ENCODE assay signal across 8 cellular contexts in the genomic region with DNA sequence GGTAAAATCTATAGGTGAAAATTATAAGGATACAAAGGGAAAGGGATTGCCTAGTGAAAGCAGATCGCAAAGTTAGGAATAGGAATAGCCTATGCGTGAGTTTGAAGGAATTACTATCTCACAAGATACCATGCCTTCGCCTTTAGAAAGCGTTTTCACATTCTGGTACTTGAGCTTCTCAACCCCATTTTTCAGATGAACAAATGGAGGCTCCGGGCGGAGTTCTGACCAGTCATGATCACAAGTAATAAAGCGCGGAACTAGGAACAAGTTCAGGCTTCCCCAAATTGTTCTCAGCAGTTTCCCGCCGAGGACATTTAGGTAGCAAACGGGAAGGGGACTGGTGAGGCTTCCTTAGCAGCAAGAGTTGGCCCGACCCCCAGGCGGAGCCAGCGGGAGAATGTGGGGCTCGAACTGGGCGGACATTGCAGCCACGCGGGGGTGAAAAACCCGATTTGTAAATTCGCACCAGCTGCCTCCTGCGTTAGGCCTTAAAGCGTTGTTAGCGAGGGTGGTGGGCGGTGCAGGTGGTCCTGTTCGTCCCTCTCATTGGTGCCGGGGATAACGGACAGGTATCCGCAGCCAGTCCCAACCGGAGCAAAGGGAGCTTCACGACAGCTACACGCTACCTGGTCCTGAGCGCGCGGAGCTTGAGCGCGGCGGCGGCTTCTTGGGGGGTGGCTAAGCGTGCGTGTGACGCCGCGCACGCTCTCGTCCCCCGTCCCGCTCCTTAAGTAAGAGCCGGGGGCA. TPM values are rescaled to one million over a fixed set of nuclear protein-coding genes. Genes with fewer than 3 reads are reported as not detected.
A peak's percentile ranks its signal among the peaks of the same experiment; 100 is the strongest.
DNase-seq lines count a peak whose midpoint lies in the region; ATAC-seq and TF ChIP-seq lines count a peak whose summit lies in the region.

No MANE protein-coding gene starts in this region.

- H3K27me3 Mint-ChIP-seq in activated CD8-positive, alpha-beta T cell treated with anti-CD3 and anti-CD28 coated beads for 36 hours, result no peaks in the 10 kb centered on the region

- TF ChIP-seq CTCF in activated CD8-positive, alpha-beta T cell treated with anti-CD3 and anti-CD28 coated beads for 36 hours (IDR thresholded peaks at IDR 0.05), result no peak

- peak; percentile 80 for ATAC-seq in HG03064 (IDR thresholded peaks at IDR 0.05; ENCODE audit: low read depth, unreplicated experiment)
- peak; percentile 100 for ATAC-seq in activated CD8-positive, alpha-beta T cell treated with anti-CD3 and anti-CD28 coated beads for 36 hours

- peak overlapping the region; percentile 75 for H3K27ac Mint-ChIP-seq in activated CD8-positive, alpha-beta T cell treated with anti-CD3 and anti-CD28 coated beads for 36 hours

- H3K4me1 Mint-ChIP-seq in activated CD8-positive, alpha-beta T cell treated with anti-CD3 and anti-CD28 coated beads for 36 hours (ENCODE audit: low read depth), result peaks cover 12% of the 10 kb centered on the region

- CTCF ChIA-PET in activated CD8-positive, alpha-beta T cell treated with anti-CD3 and anti-CD28 coated beads for 36 hours (lab: Charles Lee), result interaction anchor here (0.6 to 3.3 kb wide), 17 partner anchors 9 to 151 kb away, joined by 3 to 23 read pairs (median 3); partner anchors contain the start of genes C1orf56, TMOD4, TNFAIP8L2 and ZNF687

- H3K9me3 Mint-ChIP-seq in activated CD8-positive, alpha-beta T cell treated with anti-CD3 and anti-CD28 coated beads for 36 hours, result no peaks in the 10 kb centered on the region

- H3K36me3 Mint-ChIP-seq in activated CD8-positive, alpha-beta T cell treated with anti-CD3 and anti-CD28 coated beads for 36 hours (ENCODE audit: low read depth), result no peaks in the 10 kb centered on the region

- peak overlapping the region; percentile 69 for H3K4me3 Mint-ChIP-seq in activated CD8-positive, alpha-beta T cell treated with anti-CD3 and anti-CD28 coated beads for 36 hours

- intact Hi-C loops in activated CD8-positive, alpha-beta T cell treated with anti-CD3 and anti-CD28 coated beads for 36 hours (cut with micrococcal nuclease), result no loop called here

- DNase-seq in EL (peak; percentile 78), medulla oblongata (ENCODE audit: extremely low spot score) (peak; percentile 83), SW 1271 (lab: John Stamatoyannopoulos, UW) (no peak)
- DNase-seq in activated CD8-positive, alpha-beta T cell treated with anti-CD3 and anti-CD28 coated beads for 36 hours, result peak; percentile 96
- peak; percentile 82 for DNase-seq in effector CD8-positive, alpha-beta T cell (lab: John Stamatoyannopoulos, UW)
- peak; percentile 24 to 60 (median 52) for DNase-seq in stimulated activated CD4-positive, alpha-beta T cell treated with anti-CD3 and anti-CD28 coated beads, TNF-alpha, amount 100 ng/mL, for 1 hour (ENCODE audit: low read depth in 3 of 3, low spot score in 1 of 3)
- no peak for DNase-seq in NK-92 treated with Interleukin-12 subunit alpha and Interleukin-12 subunit beta, amount 100 ng/mL, for 24 hours (lab: John Stamatoyannopoulos, UW)

- POLR2A ChIA-PET in activated CD8-positive, alpha-beta T cell treated with anti-CD3 and anti-CD28 coated beads for 36 hours (lab: Charles Lee), result interaction anchor here (0.7 to 3.0 kb wide), 18 partner anchors 9 to 157 kb away, joined by 3 to 14 read pairs (median 3); partner anchors contain the start of genes MINDY1, TNFAIP8L2, VPS72 and ZNF687

RNA-seq across cellular contexts. Expression of gene SEMA6C, which starts 15.4 kb away (rescaled TPM):
- 1 to 10 TPM; 3.4 to 3.7 TPM for total RNA-seq in activated CD8-positive, alpha-beta T cell treated with anti-CD3 and anti-CD28 coated beads for 36 hours

RNA-seq across cellular contexts. Expression of gene TNFAIP8L2, which starts 25.4 kb away (rescaled TPM):
- total RNA-seq in activated CD8-positive, alpha-beta T cell treated with anti-CD3 and anti-CD28 coated beads for 36 hours, result 10 to 100 TPM; 16.1 to 17.5 TPM

RNA-seq across cellular contexts. Expression of gene LYSMD1, which starts 34.7 kb away (rescaled TPM):
- total RNA-seq in activated CD8-positive, alpha-beta T cell treated with anti-CD3 and anti-CD28 coated beads for 36 hours, result 1 to 10 TPM; 4.5 TPM

RNA-seq across cellular contexts. Expression of gene SCNM1, which starts 34.9 kb away (rescaled TPM):
- total RNA-seq in activated CD8-positive, alpha-beta T cell treated with anti-CD3 and anti-CD28 coated beads for 36 hours, result 10 to 100 TPM; 57.0 to 59.6 TPM

RNA-seq across cellular contexts. Expression of gene TMOD4, which starts 44.8 kb away (rescaled TPM):
- 1 to 10 TPM; 1.9 to 2.5 TPM for total RNA-seq in activated CD8-positive, alpha-beta T cell treated with anti-CD3 and anti-CD28 coated beads for 36 hours

Comparison
In these comparisons a context has a peak if more than half of its experiments do, and no peak if none do; other contexts are left out.
1. DNase-seq: peak in EL (single experiment), activated CD8-positive, alpha-beta T cell treated with anti-CD3 and anti-CD28 coated beads for 36 hours (single experiment), effector CD8-positive, alpha-beta T cell (single experiment), medulla oblongata (single experiment) and stimulated activated CD4-positive, alpha-beta T cell treated with anti-CD3 and anti-CD28 coated beads, TNF-alpha, amount 100 ng/mL, for 1 hour (3 of 3); none in NK-92 treated with Interleukin-12 subunit alpha and Interleukin-12 subunit beta, amount 100 ng/mL, for 24 hours (single experiment) and SW 1271 (0 of 2).